Comparison of ENCODE assay signal across 2 cellular contexts in the genomic region with DNA sequence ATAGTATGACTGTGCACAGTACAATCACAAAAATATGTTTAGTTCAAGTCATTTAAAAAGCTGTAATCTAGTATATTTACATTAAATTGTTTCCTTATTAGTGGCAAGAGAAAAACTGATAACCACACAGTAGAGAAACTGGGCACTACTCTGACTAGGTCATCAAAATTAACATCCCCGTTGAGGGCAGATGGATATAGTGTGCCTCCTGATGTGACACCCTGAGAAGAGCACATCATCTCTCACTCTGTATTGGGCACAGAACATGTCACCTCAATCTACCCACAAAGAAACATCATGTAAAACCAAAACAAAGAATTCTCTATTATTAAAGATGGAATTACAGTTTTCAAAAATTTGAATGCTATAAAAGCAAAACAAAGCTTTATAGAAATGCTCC.
TF ChIP-seq lines count a peak whose summit lies in the region.

No MANE protein-coding gene starts in this region.

TF ChIP-seq in GM23338, 12 proteins besides CTCF, POLR2A, EP300 and RAD21 (continued from another document):
- TF ChIP-seq, protein P1, sequence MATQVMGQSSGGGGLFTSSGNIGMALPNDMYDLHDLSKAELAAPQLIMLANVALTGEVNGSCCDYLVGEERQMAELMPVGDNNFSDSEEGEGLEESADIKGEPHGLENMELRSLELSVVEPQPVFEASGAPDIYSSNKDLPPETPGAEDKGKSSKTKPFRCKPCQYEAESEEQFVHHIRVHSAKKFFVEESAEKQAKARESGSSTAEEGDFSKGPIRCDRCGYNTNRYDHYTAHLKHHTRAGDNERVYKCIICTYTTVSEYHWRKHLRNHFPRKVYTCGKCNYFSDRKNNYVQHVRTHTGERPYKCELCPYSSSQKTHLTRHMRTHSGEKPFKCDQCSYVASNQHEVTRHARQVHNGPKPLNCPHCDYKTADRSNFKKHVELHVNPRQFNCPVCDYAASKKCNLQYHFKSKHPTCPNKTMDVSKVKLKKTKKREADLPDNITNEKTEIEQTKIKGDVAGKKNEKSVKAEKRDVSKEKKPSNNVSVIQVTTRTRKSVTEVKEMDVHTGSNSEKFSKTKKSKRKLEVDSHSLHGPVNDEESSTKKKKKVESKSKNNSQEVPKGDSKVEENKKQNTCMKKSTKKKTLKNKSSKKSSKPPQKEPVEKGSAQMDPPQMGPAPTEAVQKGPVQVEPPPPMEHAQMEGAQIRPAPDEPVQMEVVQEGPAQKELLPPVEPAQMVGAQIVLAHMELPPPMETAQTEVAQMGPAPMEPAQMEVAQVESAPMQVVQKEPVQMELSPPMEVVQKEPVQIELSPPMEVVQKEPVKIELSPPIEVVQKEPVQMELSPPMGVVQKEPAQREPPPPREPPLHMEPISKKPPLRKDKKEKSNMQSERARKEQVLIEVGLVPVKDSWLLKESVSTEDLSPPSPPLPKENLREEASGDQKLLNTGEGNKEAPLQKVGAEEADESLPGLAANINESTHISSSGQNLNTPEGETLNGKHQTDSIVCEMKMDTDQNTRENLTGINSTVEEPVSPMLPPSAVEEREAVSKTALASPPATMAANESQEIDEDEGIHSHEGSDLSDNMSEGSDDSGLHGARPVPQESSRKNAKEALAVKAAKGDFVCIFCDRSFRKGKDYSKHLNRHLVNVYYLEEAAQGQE (IDR thresholded peaks at IDR 0.05; ENCODE audit: unreplicated experiment), result no peak

TF ChIP-seq in GM12878, 131 proteins besides CTCF, POLR2A, EP300 and RAD21 (continued from another document):
- TF ChIP-seq, protein P2, sequence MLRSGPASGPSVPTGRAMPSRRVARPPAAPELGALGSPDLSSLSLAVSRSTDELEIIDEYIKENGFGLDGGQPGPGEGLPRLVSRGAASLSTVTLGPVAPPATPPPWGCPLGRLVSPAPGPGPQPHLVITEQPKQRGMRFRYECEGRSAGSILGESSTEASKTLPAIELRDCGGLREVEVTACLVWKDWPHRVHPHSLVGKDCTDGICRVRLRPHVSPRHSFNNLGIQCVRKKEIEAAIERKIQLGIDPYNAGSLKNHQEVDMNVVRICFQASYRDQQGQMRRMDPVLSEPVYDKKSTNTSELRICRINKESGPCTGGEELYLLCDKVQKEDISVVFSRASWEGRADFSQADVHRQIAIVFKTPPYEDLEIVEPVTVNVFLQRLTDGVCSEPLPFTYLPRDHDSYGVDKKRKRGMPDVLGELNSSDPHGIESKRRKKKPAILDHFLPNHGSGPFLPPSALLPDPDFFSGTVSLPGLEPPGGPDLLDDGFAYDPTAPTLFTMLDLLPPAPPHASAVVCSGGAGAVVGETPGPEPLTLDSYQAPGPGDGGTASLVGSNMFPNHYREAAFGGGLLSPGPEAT (IDR thresholded peaks at IDR 0.05; ENCODE audit: low read depth), result no peak
- TF ChIP-seq IRF4 (IDR thresholded peaks at IDR 0.05; ENCODE audit: low read depth, low read length), result no peak
